ENCODE assay signal across 23 cellular contexts in the genomic region with DNA sequence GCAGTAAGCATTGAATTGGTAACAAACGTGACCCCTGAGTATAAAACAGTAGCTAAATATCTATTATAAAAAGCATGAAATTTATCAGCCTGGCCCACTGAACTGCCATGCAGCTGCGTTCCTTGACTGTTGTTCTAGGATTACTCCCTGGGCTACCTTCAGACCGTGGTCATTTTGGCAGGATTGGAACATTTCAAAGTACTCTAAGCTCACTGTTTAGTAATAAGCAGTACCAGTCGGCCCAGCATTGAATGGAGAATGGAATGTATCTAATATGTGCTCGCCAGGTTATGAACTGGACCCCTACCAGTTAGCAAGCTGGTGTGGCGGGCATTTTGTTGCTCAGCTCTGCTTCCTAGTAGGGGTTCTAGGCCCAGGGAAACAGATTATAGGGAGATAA.
DNase-seq lines count a peak whose midpoint lies in the region; ATAC-seq and TF ChIP-seq lines count a peak whose summit lies in the region.
"Had no signal": no experiment of that assay in that cellular context is flagged by ENCODE, and none has a peak within 500 bp of the region (broad histone marks: within the 10 kb centered on the region; RNA-seq: fewer than 3 reads in every experiment).

No MANE protein-coding gene starts in this region.

- H3K27me3 Mint-ChIP-seq in neural crest cell (ENCODE audit: low read depth): no peaks in the 10 kb centered on the region
- H3K27me3 Mint-ChIP-seq in type B pancreatic cell: no peaks in the 10 kb centered on the region
- no peaks in the 10 kb centered on the region for H3K27me3 Mint-ChIP-seq in activated naive CD8-positive, alpha-beta T cell treated with anti-CD3 and anti-CD28 coated beads for 36 hours

- no peak overlapping the region for H3K4me3 ChIP-seq in left ventricle myocardium inferior
- no peak overlapping the region for H3K4me3 ChIP-seq in astrocyte of the spinal cord (ENCODE audit: low read depth, low read length)
- H3K4me3 ChIP-seq: breast epithelium, coronary artery, tibial nerve had no signal

- H3K36me3 Mint-ChIP-seq in neural crest cell (ENCODE audit: low read depth) (peaks cover 11% of the 10 kb centered on the region), type B pancreatic cell (peaks cover 13% of the 10 kb centered on the region)
- no peaks in the 10 kb centered on the region for H3K36me3 Mint-ChIP-seq in activated naive CD8-positive, alpha-beta T cell treated with anti-CD3 and anti-CD28 coated beads for 36 hours
- H3K36me3 Mint-ChIP-seq: CD8-positive, alpha-beta T cell had no signal

- H3K27ac ChIP-seq in left ventricle myocardium inferior (replicated peaks): peak overlapping the region; percentile 39
- H3K27ac ChIP-seq: coronary artery, VCaP had no signal

- no peak for TF ChIP-seq CTCF in left ventricle myocardium inferior (IDR thresholded peaks at IDR 0.05; ENCODE audit: borderline replicate concordance)
- no peak for TF ChIP-seq CTCF in astrocyte of the spinal cord (IDR thresholded peaks at IDR 0.05; ENCODE audit: low read depth, low read length)
- TF ChIP-seq CTCF in neural crest cell (conservative IDR thresholded peaks at IDR 0.05): no peak
- no peak for TF ChIP-seq CTCF in type B pancreatic cell (conservative IDR thresholded peaks at IDR 0.05)

- H3K4me1 ChIP-seq in left ventricle myocardium inferior: peaks cover 21% of the 10 kb centered on the region
- H3K4me1 ChIP-seq: breast epithelium had no signal

- in situ Hi-C loops in astrocyte of the spinal cord (cut with HindIII; ENCODE audit: low sequenced_read_pairs): no loop called here

- intact Hi-C loops in left ventricle myocardium inferior (cut with micrococcal nuclease) (no loop called here), cardiac septum (cut with DNase I) (no loop called here)

- no peak for DNase-seq in left ventricle myocardium inferior
- DNase-seq in cardiac septum (ENCODE audit: low spot score): no peak
- DNase-seq in astrocyte of the spinal cord (ENCODE audit: low read depth, low spot score): peak; percentile 43
- no peak for DNase-seq in neural crest cell (ENCODE audit: low read depth, low spot score)
- no peak for DNase-seq in type B pancreatic cell (ENCODE audit: extremely low spot score, unreplicated experiment)
- no peak for DNase-seq in activated naive CD8-positive, alpha-beta T cell treated with anti-CD3 and anti-CD28 coated beads for 36 hours
- DNase-seq in NCI-H2227 (lab: John Stamatoyannopoulos, UW; ENCODE audit: unreplicated experiment): no peak
- DNase-seq: activated CD4-positive, alpha-beta T cell treated with anti-CD3 and anti-CD28 coated beads for 48 hours; activated CD8-positive, alpha-beta memory T cell treated with anti-CD3 and anti-CD28 coated beads for 24 hours; activated gamma-delta T cell; CD8-positive, alpha-beta T cell; effector memory CD4-positive, alpha-beta T cell; H7; mammary epithelial cell; NCI-H1092 treated with DMSO at 0.1 percent for 48 hours; NCI-H187 treated with DMSO at 0.1 percent for 48 hours; NCI-H526 treated with DMSO at 0.1 percent for 48 hours; T-helper 2 cell had no signal

- H3K36me3 ChIP-seq in left ventricle myocardium inferior: peaks cover 8% of the 10 kb centered on the region
- H3K36me3 ChIP-seq: breast epithelium, tibial nerve had no signal

- H3K27ac Mint-ChIP-seq in neural crest cell (ENCODE audit: unreplicated experiment) (peak overlapping the region; percentile 50), type B pancreatic cell (no peak overlapping the region)
- no peak overlapping the region for H3K27ac Mint-ChIP-seq in activated naive CD8-positive, alpha-beta T cell treated with anti-CD3 and anti-CD28 coated beads for 36 hours
- H3K27ac Mint-ChIP-seq: CD8-positive, alpha-beta T cell had no signal

- no peak overlapping the region for H3K4me3 Mint-ChIP-seq in neural crest cell
- peak overlapping the region; percentile 28 for H3K4me3 Mint-ChIP-seq in type B pancreatic cell
- no peak overlapping the region for H3K4me3 Mint-ChIP-seq in activated naive CD8-positive, alpha-beta T cell treated with anti-CD3 and anti-CD28 coated beads for 36 hours
- H3K4me3 Mint-ChIP-seq: CD8-positive, alpha-beta T cell had no signal

- H3K9me3 Mint-ChIP-seq in neural crest cell (peaks cover 6% of the 10 kb centered on the region), type B pancreatic cell (peaks cover 4% of the 10 kb centered on the region)
- peaks cover 3% of the 10 kb centered on the region for H3K9me3 Mint-ChIP-seq in activated naive CD8-positive, alpha-beta T cell treated with anti-CD3 and anti-CD28 coated beads for 36 hours

- H3K4me1 Mint-ChIP-seq in neural crest cell (peaks cover 10% of the 10 kb centered on the region), type B pancreatic cell (ENCODE audit: unreplicated experiment) (peaks cover 5% of the 10 kb centered on the region)
- H3K4me1 Mint-ChIP-seq in activated naive CD8-positive, alpha-beta T cell treated with anti-CD3 and anti-CD28 coated beads for 36 hours: no peaks in the 10 kb centered on the region

- H3K27me3 ChIP-seq in left ventricle myocardium inferior (ENCODE audit: low read depth): no peaks in the 10 kb centered on the region
- H3K27me3 ChIP-seq: breast epithelium, tibial nerve had no signal

- no peaks in the 10 kb centered on the region for H3K9me3 ChIP-seq in left ventricle myocardium inferior (replicated peaks)
- H3K9me3 ChIP-seq: breast epithelium had no signal

- no peak for ATAC-seq in HG03432 (IDR thresholded peaks at IDR 0.05; ENCODE audit: unreplicated experiment)
- ATAC-seq: CD8-positive, alpha-beta T cell had no signal
